ENCODE assay signal across 20 cellular contexts in genomic region chr12:130620756-130621155, GRCh38.
"Had no signal": no experiment of that assay in that cellular context is flagged by ENCODE, and none has a peak within 500 bp of the region (broad histone marks: within the 10 kb centered on the region; RNA-seq: fewer than 3 reads in every experiment).

No MANE protein-coding gene starts in this region.

- DNase-seq: activated CD4-positive, alpha-beta memory T cell treated with anti-CD3 and anti-CD28 coated beads for 36 hours; activated CD4-positive, alpha-beta T cell treated with anti-CD3 and anti-CD28 coated beads for 36 hours; activated CD4-positive, alpha-beta T cell treated with anti-CD3 and anti-CD28 coated beads, Interleukin-2, amount 10 ng/mL, durations not matched to agents 24 days and 14 days; activated CD4-positive, CD25-positive, alpha-beta regulatory T cell; activated CD4-positive, CD25-positive, alpha-beta regulatory T cell treated with anti-CD3 and anti-CD28 coated beads, Interleukin-2, amount 50 U/mL, for 72 hours; activated CD8-positive, alpha-beta T cell treated with anti-CD3 and anti-CD28 coated beads, Interleukin-2, amount 10 ng/mL, durations not matched to agents 7 days and 5 days; activated effector memory CD4-positive, alpha-beta T cell treated with Interleukin-2 at 50 U/mL for 16 hours; activated gamma-delta T cell treated with Interleukin-2 at 50 U/mL for 16 hours; activated naive CD4-positive, alpha-beta T cell treated with anti-CD3 and anti-CD28 coated beads, Interleukin-2, amount 50 U/mL, for 16 hours; activated naive CD4-positive, alpha-beta T cell treated with Interleukin-2 at 50 U/mL for 16 hours; activated T-cell treated with anti-CD3 and anti-CD28 coated beads, Interleukin-2, amount 50 U/mL, for 4 hours; amygdala; aorta; body of pancreas; caudate nucleus; effector CD8-positive, alpha-beta T cell; foreskin fibroblast; T-helper 2 cell had no signal

- H3K4me3 ChIP-seq: body of pancreas had no signal

- H3K27me3 ChIP-seq: body of pancreas had no signal

- FAIRE-seq: colon, frontal cortex had no signal

- H3K27ac ChIP-seq: body of pancreas had no signal

- H3K9me3 ChIP-seq: body of pancreas had no signal

- H3K4me1 ChIP-seq: body of pancreas had no signal
